In the genomic region with DNA sequence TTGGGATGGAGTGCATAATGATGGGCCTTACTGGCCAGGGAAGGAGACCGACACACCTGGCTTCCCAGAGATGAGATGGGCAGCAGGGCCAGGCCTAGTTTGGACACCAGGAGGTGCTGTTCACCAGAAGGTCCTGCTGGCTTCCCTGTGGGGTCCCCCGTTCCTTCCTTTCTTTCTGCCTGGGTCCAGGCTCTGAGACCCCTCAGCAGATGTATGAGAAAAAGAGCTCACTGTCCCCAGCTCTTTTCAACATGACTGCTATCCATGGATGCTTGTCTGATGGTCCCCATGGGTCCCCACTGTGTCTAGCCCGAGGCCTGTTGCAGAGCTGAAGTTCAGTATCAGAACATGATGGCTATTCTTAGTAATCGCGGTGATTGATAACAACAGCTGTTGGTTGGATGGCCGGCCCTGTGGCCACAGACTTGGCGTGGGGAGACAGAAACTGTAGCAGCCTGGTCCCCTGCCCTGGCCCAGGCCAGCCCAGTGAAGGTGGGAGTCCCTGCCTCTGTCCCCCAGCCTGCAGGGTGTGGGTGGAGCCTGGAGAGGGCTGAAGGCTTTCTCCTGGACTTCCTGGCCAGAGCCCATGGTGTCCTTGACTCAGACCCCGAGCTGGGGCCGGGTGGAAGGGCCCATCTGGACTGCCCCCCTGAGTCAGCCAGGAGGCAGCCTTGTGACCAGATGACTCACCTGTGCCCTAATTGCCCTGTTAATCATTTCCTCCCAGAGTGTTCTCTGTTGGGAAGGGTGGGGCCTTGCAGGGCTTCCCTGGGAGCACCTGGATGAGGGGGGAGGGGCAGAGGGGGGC, we compare ENCODE assay signal across 1 cellular context.
TF ChIP-seq lines count a peak whose summit lies in the region.

No MANE protein-coding gene starts in this region.

TF ChIP-seq in K562, 482 proteins besides CTCF, POLR2A, EP300 and RAD21 (continued from another document):
- TF ChIP-seq, protein P1, sequence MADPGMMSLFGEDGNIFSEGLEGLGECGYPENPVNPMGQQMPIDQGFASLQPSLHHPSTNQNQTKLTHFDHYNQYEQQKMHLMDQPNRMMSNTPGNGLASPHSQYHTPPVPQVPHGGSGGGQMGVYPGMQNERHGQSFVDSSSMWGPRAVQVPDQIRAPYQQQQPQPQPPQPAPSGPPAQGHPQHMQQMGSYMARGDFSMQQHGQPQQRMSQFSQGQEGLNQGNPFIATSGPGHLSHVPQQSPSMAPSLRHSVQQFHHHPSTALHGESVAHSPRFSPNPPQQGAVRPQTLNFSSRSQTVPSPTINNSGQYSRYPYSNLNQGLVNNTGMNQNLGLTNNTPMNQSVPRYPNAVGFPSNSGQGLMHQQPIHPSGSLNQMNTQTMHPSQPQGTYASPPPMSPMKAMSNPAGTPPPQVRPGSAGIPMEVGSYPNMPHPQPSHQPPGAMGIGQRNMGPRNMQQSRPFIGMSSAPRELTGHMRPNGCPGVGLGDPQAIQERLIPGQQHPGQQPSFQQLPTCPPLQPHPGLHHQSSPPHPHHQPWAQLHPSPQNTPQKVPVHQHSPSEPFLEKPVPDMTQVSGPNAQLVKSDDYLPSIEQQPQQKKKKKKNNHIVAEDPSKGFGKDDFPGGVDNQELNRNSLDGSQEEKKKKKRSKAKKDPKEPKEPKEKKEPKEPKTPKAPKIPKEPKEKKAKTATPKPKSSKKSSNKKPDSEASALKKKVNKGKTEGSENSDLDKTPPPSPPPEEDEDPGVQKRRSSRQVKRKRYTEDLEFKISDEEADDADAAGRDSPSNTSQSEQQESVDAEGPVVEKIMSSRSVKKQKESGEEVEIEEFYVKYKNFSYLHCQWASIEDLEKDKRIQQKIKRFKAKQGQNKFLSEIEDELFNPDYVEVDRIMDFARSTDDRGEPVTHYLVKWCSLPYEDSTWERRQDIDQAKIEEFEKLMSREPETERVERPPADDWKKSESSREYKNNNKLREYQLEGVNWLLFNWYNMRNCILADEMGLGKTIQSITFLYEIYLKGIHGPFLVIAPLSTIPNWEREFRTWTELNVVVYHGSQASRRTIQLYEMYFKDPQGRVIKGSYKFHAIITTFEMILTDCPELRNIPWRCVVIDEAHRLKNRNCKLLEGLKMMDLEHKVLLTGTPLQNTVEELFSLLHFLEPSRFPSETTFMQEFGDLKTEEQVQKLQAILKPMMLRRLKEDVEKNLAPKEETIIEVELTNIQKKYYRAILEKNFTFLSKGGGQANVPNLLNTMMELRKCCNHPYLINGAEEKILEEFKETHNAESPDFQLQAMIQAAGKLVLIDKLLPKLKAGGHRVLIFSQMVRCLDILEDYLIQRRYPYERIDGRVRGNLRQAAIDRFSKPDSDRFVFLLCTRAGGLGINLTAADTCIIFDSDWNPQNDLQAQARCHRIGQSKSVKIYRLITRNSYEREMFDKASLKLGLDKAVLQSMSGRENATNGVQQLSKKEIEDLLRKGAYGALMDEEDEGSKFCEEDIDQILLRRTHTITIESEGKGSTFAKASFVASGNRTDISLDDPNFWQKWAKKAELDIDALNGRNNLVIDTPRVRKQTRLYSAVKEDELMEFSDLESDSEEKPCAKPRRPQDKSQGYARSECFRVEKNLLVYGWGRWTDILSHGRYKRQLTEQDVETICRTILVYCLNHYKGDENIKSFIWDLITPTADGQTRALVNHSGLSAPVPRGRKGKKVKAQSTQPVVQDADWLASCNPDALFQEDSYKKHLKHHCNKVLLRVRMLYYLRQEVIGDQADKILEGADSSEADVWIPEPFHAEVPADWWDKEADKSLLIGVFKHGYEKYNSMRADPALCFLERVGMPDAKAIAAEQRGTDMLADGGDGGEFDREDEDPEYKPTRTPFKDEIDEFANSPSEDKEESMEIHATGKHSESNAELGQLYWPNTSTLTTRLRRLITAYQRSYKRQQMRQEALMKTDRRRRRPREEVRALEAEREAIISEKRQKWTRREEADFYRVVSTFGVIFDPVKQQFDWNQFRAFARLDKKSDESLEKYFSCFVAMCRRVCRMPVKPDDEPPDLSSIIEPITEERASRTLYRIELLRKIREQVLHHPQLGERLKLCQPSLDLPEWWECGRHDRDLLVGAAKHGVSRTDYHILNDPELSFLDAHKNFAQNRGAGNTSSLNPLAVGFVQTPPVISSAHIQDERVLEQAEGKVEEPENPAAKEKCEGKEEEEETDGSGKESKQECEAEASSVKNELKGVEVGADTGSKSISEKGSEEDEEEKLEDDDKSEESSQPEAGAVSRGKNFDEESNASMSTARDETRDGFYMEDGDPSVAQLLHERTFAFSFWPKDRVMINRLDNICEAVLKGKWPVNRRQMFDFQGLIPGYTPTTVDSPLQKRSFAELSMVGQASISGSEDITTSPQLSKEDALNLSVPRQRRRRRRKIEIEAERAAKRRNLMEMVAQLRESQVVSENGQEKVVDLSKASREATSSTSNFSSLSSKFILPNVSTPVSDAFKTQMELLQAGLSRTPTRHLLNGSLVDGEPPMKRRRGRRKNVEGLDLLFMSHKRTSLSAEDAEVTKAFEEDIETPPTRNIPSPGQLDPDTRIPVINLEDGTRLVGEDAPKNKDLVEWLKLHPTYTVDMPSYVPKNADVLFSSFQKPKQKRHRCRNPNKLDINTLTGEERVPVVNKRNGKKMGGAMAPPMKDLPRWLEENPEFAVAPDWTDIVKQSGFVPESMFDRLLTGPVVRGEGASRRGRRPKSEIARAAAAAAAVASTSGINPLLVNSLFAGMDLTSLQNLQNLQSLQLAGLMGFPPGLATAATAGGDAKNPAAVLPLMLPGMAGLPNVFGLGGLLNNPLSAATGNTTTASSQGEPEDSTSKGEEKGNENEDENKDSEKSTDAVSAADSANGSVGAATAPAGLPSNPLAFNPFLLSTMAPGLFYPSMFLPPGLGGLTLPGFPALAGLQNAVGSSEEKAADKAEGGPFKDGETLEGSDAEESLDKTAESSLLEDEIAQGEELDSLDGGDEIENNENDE (IDR thresholded peaks at IDR 0.05; ENCODE audit: low read depth, low read length), result no peak
- TF ChIP-seq PPARD (CRISPR knock-in tag; IDR thresholded peaks at IDR 0.05) (no peak), ZBTB7A (IDR thresholded peaks at IDR 0.05; ENCODE audit: borderline replicate concordance, control insufficient read depth, low read depth, low read length) (peak; percentile 70; the same call in 1 of the 2 replicates), RBM22 (IDR thresholded peaks at IDR 0.05; ENCODE audit: low read depth, low read length, poor library complexity, severe bottlenecking) (no peak), NEUROD1 (IDR thresholded peaks at IDR 0.05; ENCODE audit: borderline replicate concordance, low read depth, low read length, partially characterized antibody) (peak; percentile 43), PTTG1 (tag; IDR thresholded peaks at IDR 0.05; ENCODE audit: low read depth) (no peak), PRPF4 (IDR thresholded peaks at IDR 0.05; ENCODE audit: insufficient read depth, low read depth, low read length, poor library complexity, severe bottlenecking) (no peak), RBFOX2 (IDR thresholded peaks at IDR 0.05; ENCODE audit: low read depth, low read length) (peak; percentile 25; the same call in 1 of the 2 replicates), JUND (IDR thresholded peaks at IDR 0.05; ENCODE audit: borderline replicate concordance, low read depth, low read length) (peak; percentile 92), JUND (tag; IDR thresholded peaks at IDR 0.05; ENCODE audit: borderline replicate concordance, low read depth, low read length) (peak; percentile 62; the same call in 2 of the 3 replicates), SMARCA5 (IDR thresholded peaks at IDR 0.05) (no peak), SMARCA4 (IDR thresholded peaks at IDR 0.05) (peak; percentile 64; the same call in 1 of the 2 replicates), BRD4 (IDR thresholded peaks at IDR 0.05) (no peak), STAG1 (CRISPR knock-in tag; IDR thresholded peaks at IDR 0.05; ENCODE audit: borderline replicate concordance) (peak; percentile 78; the same call in 1 of the 2 replicates), ZNF24 (IDR thresholded peaks at IDR 0.05) (no peak)
- TF ChIP-seq, protein P2, sequence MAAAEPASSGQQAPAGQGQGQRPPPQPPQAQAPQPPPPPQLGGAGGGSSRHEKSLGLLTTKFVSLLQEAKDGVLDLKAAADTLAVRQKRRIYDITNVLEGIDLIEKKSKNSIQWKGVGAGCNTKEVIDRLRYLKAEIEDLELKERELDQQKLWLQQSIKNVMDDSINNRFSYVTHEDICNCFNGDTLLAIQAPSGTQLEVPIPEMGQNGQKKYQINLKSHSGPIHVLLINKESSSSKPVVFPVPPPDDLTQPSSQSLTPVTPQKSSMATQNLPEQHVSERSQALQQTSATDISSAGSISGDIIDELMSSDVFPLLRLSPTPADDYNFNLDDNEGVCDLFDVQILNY (CRISPR knock-in tag; IDR thresholded peaks at IDR 0.05), result no peak
- TF ChIP-seq, protein P3, sequence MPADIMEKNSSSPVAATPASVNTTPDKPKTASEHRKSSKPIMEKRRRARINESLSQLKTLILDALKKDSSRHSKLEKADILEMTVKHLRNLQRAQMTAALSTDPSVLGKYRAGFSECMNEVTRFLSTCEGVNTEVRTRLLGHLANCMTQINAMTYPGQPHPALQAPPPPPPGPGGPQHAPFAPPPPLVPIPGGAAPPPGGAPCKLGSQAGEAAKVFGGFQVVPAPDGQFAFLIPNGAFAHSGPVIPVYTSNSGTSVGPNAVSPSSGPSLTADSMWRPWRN (IDR thresholded peaks at IDR 0.05; ENCODE audit: low read depth), result no peak
